18 cellular contexts compared by ENCODE assay signal in the genomic region with DNA sequence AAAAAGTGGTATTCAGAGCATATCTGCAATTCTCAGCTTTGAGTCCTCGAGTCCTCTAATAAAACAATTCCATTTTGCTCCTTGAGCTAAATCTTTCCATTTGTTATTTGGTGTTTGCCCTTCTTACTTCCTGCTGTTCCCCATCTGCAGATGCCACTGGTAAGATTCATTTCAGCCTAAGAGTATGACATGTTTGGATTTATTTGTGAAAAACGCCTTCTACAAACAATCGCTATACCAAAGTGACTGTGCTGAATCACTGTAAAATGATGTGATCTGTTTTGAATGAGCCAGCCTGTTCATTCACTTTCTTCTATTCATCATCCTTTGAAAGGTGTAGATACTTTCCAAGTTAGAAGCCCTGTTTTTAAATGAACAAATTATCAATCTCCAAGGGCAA. TPM values are rescaled to one million over a fixed set of nuclear protein-coding genes. Genes with fewer than 3 reads are reported as not detected.
DNase-seq lines count a peak whose midpoint lies in the region; ATAC-seq and TF ChIP-seq lines count a peak whose summit lies in the region.
"Had no signal": no experiment of that assay in that cellular context is flagged by ENCODE, and none has a peak within 500 bp of the region (broad histone marks: within the 10 kb centered on the region; RNA-seq: fewer than 3 reads in every experiment).

No MANE protein-coding gene starts in this region.

- H3K4me1 ChIP-seq in CD8-positive, alpha-beta memory T cell (ENCODE audit: insufficient read depth, low read length), result no peaks in the 10 kb centered on the region
- H3K4me1 ChIP-seq: Caco-2, psoas muscle had no signal

- no peaks in the 10 kb centered on the region for H3K36me3 Mint-ChIP-seq in CD8-positive, alpha-beta memory T cell
- H3K36me3 Mint-ChIP-seq: naive B cell had no signal

- CTCF ChIA-PET in CD8-positive, alpha-beta memory T cell (lab: Charles Lee), result no interaction called here

- TF ChIP-seq CTCF in fibroblast of the aortic adventitia (IDR thresholded peaks at IDR 0.05; ENCODE audit: insufficient read depth, low read length), result no peak

- H3K4me3 Mint-ChIP-seq in CD8-positive, alpha-beta memory T cell, result no peak overlapping the region
- H3K4me3 Mint-ChIP-seq: activated CD8-positive, alpha-beta T cell treated with anti-CD3 and anti-CD28 coated beads, Interleukin-2, amount 10 ng/mL, durations not matched to agents 7 days and 5 days; activated T-helper 17 cell treated with anti-CD3 and anti-CD28 coated beads, Interleukin-2, amount 50 U/mL, for 72 hours; naive B cell had no signal

- H3K4me1 Mint-ChIP-seq in CD8-positive, alpha-beta memory T cell, result no peaks in the 10 kb centered on the region
- H3K4me1 Mint-ChIP-seq: activated T-helper 17 cell treated with anti-CD3 and anti-CD28 coated beads, Interleukin-2, amount 50 U/mL, for 72 hours; naive B cell had no signal

- peak; percentile 88 for DNase-seq in NCI-H748 (lab: John Stamatoyannopoulos, UW; ENCODE audit: unreplicated experiment)
- DNase-seq in NCI-H748 treated with DMSO at 0.1 percent for 48 hours (lab: John Stamatoyannopoulos, UW), result no peak
- DNase-seq in fibroblast of the aortic adventitia (ENCODE audit: low read depth), result peak; percentile 28
- no peak for DNase-seq in NCI-H2107 (lab: John Stamatoyannopoulos, UW)
- DNase-seq in Right ventricle myocardium inferior (ENCODE audit: missing footprints), result no peak
- DNase-seq in CD8-positive, alpha-beta memory T cell, result no peak
- DNase-seq: activated CD8-positive, alpha-beta T cell treated with anti-CD3 and anti-CD28 coated beads, Interleukin-2, amount 10 ng/mL, durations not matched to agents 7 days and 5 days; Caco-2; naive B cell; NCI-H2171; psoas muscle had no signal

- no peaks in the 10 kb centered on the region for H3K9me3 ChIP-seq in CD8-positive, alpha-beta memory T cell (ENCODE audit: low read length)
- H3K9me3 ChIP-seq: Caco-2, esophagus muscularis mucosa, psoas muscle had no signal

- no peaks in the 10 kb centered on the region for H3K9me3 Mint-ChIP-seq in CD8-positive, alpha-beta memory T cell
- H3K9me3 Mint-ChIP-seq: activated T-helper 17 cell treated with anti-CD3 and anti-CD28 coated beads, Interleukin-2, amount 50 U/mL, for 72 hours; naive B cell had no signal

- intact Hi-C loops in Right ventricle myocardium inferior (cut with DNase I), result no loop called here

- H3K4me3 ChIP-seq in fibroblast of the aortic adventitia (ENCODE audit: low read depth, low read length), result no peak overlapping the region
- H3K4me3 ChIP-seq in CD8-positive, alpha-beta memory T cell (ENCODE audit: low read length), result no peak overlapping the region
- H3K4me3 ChIP-seq: coronary artery, esophagus muscularis mucosa, psoas muscle, SK-N-MC had no signal

- no peaks in the 10 kb centered on the region for H3K27me3 ChIP-seq in CD8-positive, alpha-beta memory T cell (ENCODE audit: insufficient read depth, low read length, poor library complexity, severe bottlenecking)

- peaks cover 16 to 42% of the 10 kb centered on the region in 2 donors for H3K27me3 Mint-ChIP-seq in CD8-positive, alpha-beta memory T cell

- POLR2A ChIA-PET in CD8-positive, alpha-beta memory T cell (lab: Charles Lee), result no interaction called here

- no peaks in the 10 kb centered on the region for H3K36me3 ChIP-seq in CD8-positive, alpha-beta memory T cell (ENCODE audit: insufficient read depth, low read length)
- H3K36me3 ChIP-seq: esophagus muscularis mucosa had no signal

- H3K27ac Mint-ChIP-seq in CD8-positive, alpha-beta memory T cell, result no peak overlapping the region
- H3K27ac Mint-ChIP-seq: activated CD8-positive, alpha-beta T cell treated with anti-CD3 and anti-CD28 coated beads, Interleukin-2, amount 10 ng/mL, durations not matched to agents 7 days and 5 days; activated T-helper 17 cell treated with anti-CD3 and anti-CD28 coated beads, Interleukin-2, amount 50 U/mL, for 72 hours; naive B cell had no signal

- ATAC-seq in SK-N-SH treated with all-trans-retinoic acid at 6 μM for 48 hours, result peak; percentile 40; the same call in 2 of the 3 replicates
- no peak for ATAC-seq in Right ventricle myocardium inferior
- no peak for ATAC-seq in GM18520 (IDR thresholded peaks at IDR 0.05; ENCODE audit: unreplicated experiment)
- ATAC-seq: activated CD8-positive, alpha-beta T cell treated with anti-CD3 and anti-CD28 coated beads, Interleukin-2, amount 10 ng/mL, durations not matched to agents 7 days and 5 days; activated T-helper 17 cell treated with anti-CD3 and anti-CD28 coated beads, Interleukin-2, amount 50 U/mL, for 72 hours; HepG2; psoas muscle had no signal

- no peak overlapping the region for H3K27ac ChIP-seq in CD8-positive, alpha-beta memory T cell (ENCODE audit: low read depth, low read length)
- H3K27ac ChIP-seq: coronary artery, esophagus muscularis mucosa, psoas muscle, SK-N-MC had no signal

TF ChIP-seq in SK-N-SH treated with all-trans-retinoic acid at 6 μM for 48 hours, 23 proteins besides CTCF, POLR2A, EP300 and RAD21:
- TF ChIP-seq CSDC2 (CRISPR knock-in tag; IDR thresholded peaks at IDR 0.05) (no peak), ZFP3 (CRISPR knock-in tag; IDR thresholded peaks at IDR 0.05) (no peak), TOX (CRISPR knock-in tag; IDR thresholded peaks at IDR 0.05; ENCODE audit: borderline replicate concordance) (no peak), RARB (CRISPR knock-in tag; IDR thresholded peaks at IDR 0.05) (no peak), ZNF70 (CRISPR knock-in tag; IDR thresholded peaks at IDR 0.05) (no peak), ZC3H10 (CRISPR knock-in tag; IDR thresholded peaks at IDR 0.05) (no peak), ESRRG (CRISPR knock-in tag; IDR thresholded peaks at IDR 0.05) (no peak), ZFP30 (CRISPR knock-in tag; IDR thresholded peaks at IDR 0.05) (no peak)
- TF ChIP-seq, protein P1, sequence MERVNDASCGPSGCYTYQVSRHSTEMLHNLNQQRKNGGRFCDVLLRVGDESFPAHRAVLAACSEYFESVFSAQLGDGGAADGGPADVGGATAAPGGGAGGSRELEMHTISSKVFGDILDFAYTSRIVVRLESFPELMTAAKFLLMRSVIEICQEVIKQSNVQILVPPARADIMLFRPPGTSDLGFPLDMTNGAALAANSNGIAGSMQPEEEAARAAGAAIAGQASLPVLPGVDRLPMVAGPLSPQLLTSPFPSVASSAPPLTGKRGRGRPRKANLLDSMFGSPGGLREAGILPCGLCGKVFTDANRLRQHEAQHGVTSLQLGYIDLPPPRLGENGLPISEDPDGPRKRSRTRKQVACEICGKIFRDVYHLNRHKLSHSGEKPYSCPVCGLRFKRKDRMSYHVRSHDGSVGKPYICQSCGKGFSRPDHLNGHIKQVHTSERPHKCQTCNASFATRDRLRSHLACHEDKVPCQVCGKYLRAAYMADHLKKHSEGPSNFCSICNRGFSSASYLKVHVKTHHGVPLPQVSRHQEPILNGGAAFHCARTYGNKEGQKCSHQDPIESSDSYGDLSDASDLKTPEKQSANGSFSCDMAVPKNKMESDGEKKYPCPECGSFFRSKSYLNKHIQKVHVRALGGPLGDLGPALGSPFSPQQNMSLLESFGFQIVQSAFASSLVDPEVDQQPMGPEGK (CRISPR knock-in tag; IDR thresholded peaks at IDR 0.05; ENCODE audit: borderline replicate concordance), result no peak
- TF ChIP-seq, protein P2, sequence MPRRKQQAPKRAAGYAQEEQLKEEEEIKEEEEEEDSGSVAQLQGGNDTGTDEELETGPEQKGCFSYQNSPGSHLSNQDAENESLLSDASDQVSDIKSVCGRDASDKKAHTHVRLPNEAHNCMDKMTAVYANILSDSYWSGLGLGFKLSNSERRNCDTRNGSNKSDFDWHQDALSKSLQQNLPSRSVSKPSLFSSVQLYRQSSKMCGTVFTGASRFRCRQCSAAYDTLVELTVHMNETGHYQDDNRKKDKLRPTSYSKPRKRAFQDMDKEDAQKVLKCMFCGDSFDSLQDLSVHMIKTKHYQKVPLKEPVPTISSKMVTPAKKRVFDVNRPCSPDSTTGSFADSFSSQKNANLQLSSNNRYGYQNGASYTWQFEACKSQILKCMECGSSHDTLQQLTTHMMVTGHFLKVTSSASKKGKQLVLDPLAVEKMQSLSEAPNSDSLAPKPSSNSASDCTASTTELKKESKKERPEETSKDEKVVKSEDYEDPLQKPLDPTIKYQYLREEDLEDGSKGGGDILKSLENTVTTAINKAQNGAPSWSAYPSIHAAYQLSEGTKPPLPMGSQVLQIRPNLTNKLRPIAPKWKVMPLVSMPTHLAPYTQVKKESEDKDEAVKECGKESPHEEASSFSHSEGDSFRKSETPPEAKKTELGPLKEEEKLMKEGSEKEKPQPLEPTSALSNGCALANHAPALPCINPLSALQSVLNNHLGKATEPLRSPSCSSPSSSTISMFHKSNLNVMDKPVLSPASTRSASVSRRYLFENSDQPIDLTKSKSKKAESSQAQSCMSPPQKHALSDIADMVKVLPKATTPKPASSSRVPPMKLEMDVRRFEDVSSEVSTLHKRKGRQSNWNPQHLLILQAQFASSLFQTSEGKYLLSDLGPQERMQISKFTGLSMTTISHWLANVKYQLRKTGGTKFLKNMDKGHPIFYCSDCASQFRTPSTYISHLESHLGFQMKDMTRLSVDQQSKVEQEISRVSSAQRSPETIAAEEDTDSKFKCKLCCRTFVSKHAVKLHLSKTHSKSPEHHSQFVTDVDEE (CRISPR knock-in tag; IDR thresholded peaks at IDR 0.05), result no peak

RNA-seq across cellular contexts. Expression of a gene that starts 27.7 kb away (rescaled TPM):
- 7.4 and 12.6 TPM in 2 replicates for total RNA-seq in fibroblast of the aortic adventitia (ENCODE audit: low replicate concordance)
- 0.03 TPM for total RNA-seq in Right ventricle myocardium inferior
- total RNA-seq in CD8-positive, alpha-beta memory T cell, result under 1 TPM; 0.02 to 0.09 TPM
- 0.01 TPM for polyA plus RNA-seq in CD8-positive, alpha-beta memory T cell

RNA-seq across cellular contexts. Expression of a gene that starts 27.9 kb away (rescaled TPM):
- total RNA-seq in fibroblast of the aortic adventitia (ENCODE audit: low replicate concordance) (83.9 and 125 TPM in 2 replicates), Right ventricle myocardium inferior (22.5 TPM)
- 10 to 100 TPM; 40.8 to 42.0 TPM for total RNA-seq in CD8-positive, alpha-beta memory T cell
- polyA plus RNA-seq in CD8-positive, alpha-beta memory T cell, result 68.2 TPM

Comparison
In these comparisons a context has a peak if more than half of its experiments do, and no peak if none do; other contexts are left out.
1. DNase-seq: peak in NCI-H748 (single experiment) and fibroblast of the aortic adventitia (single experiment); none in NCI-H748 treated with DMSO at 0.1 percent for 48 hours (single experiment), NCI-H2107 (single experiment), Right ventricle myocardium inferior (single experiment) and CD8-positive, alpha-beta memory T cell (0 of 5).